27 cellular contexts compared by ENCODE assay signal in genomic region chrX:44842555-44843317, GRCh38. TPM values are rescaled to one million over a fixed set of nuclear protein-coding genes. Genes with fewer than 3 reads are reported as not detected.
A peak's percentile ranks its signal among the peaks of the same experiment; 100 is the strongest.
DNase-seq lines count a peak whose midpoint lies in the region; ATAC-seq, FAIRE-seq and TF ChIP-seq lines count a peak whose summit lies in the region.
"Had no signal": no experiment of that assay in that cellular context is flagged by ENCODE, and none has a peak within 500 bp of the region (broad histone marks: within the 10 kb centered on the region; RNA-seq: fewer than 3 reads in every experiment).

No MANE protein-coding gene starts in this region.

- no peaks in the 10 kb centered on the region for H3K4me1 Mint-ChIP-seq in CD8-positive, alpha-beta memory T cell
- H3K4me1 Mint-ChIP-seq: CD4-positive, alpha-beta memory T cell had no signal

- H3K4me3 ChIP-seq in CD8-positive, alpha-beta memory T cell (ENCODE audit: low read length) = no peak overlapping the region
- H3K4me3 ChIP-seq in RWPE2 (ENCODE audit: severe bottlenecking) (no peak overlapping the region), hepatocyte (no peak overlapping the region)
- H3K4me3 ChIP-seq: SK-N-MC had no signal

- no peak overlapping the region for H3K4me3 Mint-ChIP-seq in CD8-positive, alpha-beta memory T cell
- H3K4me3 Mint-ChIP-seq: CD4-positive, alpha-beta memory T cell had no signal

- H3K4me1 ChIP-seq in CD8-positive, alpha-beta memory T cell (ENCODE audit: insufficient read depth, low read length) = no peaks in the 10 kb centered on the region
- H3K4me1 ChIP-seq in RWPE2 (ENCODE audit: insufficient read depth, poor library complexity, severe bottlenecking) (peaks cover 9% of the 10 kb centered on the region), hepatocyte (ENCODE audit: insufficient read depth) (no peaks in the 10 kb centered on the region)

- H4K20me1 ChIP-seq in hepatocyte (ENCODE audit: insufficient read depth, poor library complexity, severe bottlenecking) = no peaks in the 10 kb centered on the region

- H3K27ac ChIP-seq in CD8-positive, alpha-beta memory T cell (ENCODE audit: low read depth, low read length) = peak overlapping the region; percentile 38
- H3K27ac ChIP-seq in RWPE2 (ENCODE audit: poor library complexity, severe bottlenecking) (peak overlapping the region; percentile 44), hepatocyte (peak overlapping the region; percentile 62)
- H3K27ac ChIP-seq: HL-60, SK-N-MC had no signal

- no peaks in the 10 kb centered on the region for H3K36me3 ChIP-seq in CD8-positive, alpha-beta memory T cell (ENCODE audit: insufficient read depth, low read length)
- H3K36me3 ChIP-seq in RWPE2 (ENCODE audit: low read depth) (no peaks in the 10 kb centered on the region), hepatocyte (replicated peaks; ENCODE audit: insufficient read depth, low read depth) (no peaks in the 10 kb centered on the region)

- no peak for DNase-seq in CD8-positive, alpha-beta memory T cell
- DNase-seq in GM19239 (ENCODE audit: insufficient read length, low spot score) = no peak
- DNase-seq in RWPE2 (ENCODE audit: low spot score) = no peak
- no peak for DNase-seq in hepatocyte (ENCODE audit: low spot score)
- DNase-seq in stimulated activated naive CD8-positive, alpha-beta T cell treated with anti-CD3 and anti-CD28 coated beads, Interleukin-15, Interleukin-2, amounts not matched to agents 100 U/mL and 50 U/mL, for 24 hours = no peak
- no peak for DNase-seq in AG20443 (ENCODE audit: low spot score)
- DNase-seq in NCI-H524 (lab: John Stamatoyannopoulos, UW) = no peak
- no peak for DNase-seq in hippocampal formation (lab: John Stamatoyannopoulos, UW)
- DNase-seq: CD4-positive, alpha-beta memory T cell; EL; IMR-90; NCI-H1694; NCI-H2081; NCI-H2171; NCI-H345; NCI-H524 treated with DMSO at 0.1 percent for 48 hours; NCI-H82; SHP77 treated with DMSO at 0.1 percent for 48 hours; SW 1271 had no signal

- 75% methylated on average over 10 of the region's 10 CpGs for WGBS in hepatocyte (ENCODE audit: low lambda C conversion rate, missing lambda C conversion rate)

- no peaks in the 10 kb centered on the region for H3K27me3 ChIP-seq in CD8-positive, alpha-beta memory T cell (ENCODE audit: insufficient read depth, low read length, poor library complexity, severe bottlenecking)
- H3K27me3 ChIP-seq in RWPE2 (ENCODE audit: insufficient read depth, poor library complexity, severe bottlenecking) (no peaks in the 10 kb centered on the region), hepatocyte (no peaks in the 10 kb centered on the region)

- H3K9me2 ChIP-seq in hepatocyte (replicated peaks; ENCODE audit: insufficient read depth) = no peaks in the 10 kb centered on the region

- FAIRE-seq in GM19239 (lab: Jason Lieb, UNC) = peak; percentile 78
- FAIRE-seq: H54 had no signal

- no peak overlapping the region for H2AFZ ChIP-seq in hepatocyte

- no peak overlapping the region for H3K27ac Mint-ChIP-seq in CD8-positive, alpha-beta memory T cell
- H3K27ac Mint-ChIP-seq: CD4-positive, alpha-beta memory T cell had no signal

- CTCF ChIA-PET in CD8-positive, alpha-beta memory T cell (lab: Charles Lee) = no interaction called here

- no peaks in the 10 kb centered on the region for H3K27me3 Mint-ChIP-seq in CD8-positive, alpha-beta memory T cell
- H3K27me3 Mint-ChIP-seq: CD4-positive, alpha-beta memory T cell had no signal

- no peaks in the 10 kb centered on the region for H3K36me3 Mint-ChIP-seq in CD8-positive, alpha-beta memory T cell
- H3K36me3 Mint-ChIP-seq: CD4-positive, alpha-beta memory T cell had no signal

- ATAC-seq in RWPE2 (ENCODE audit: low read depth) = peak; percentile 46; the same call in 1 of the 3 replicates
- no peak for ATAC-seq in stimulated activated naive CD8-positive, alpha-beta T cell treated with anti-CD3 and anti-CD28 coated beads, Interleukin-15, Interleukin-2, amounts not matched to agents 100 U/mL and 50 U/mL, for 24 hours

- H3K4me2 ChIP-seq in hepatocyte = no peak overlapping the region

- H3K9me3 ChIP-seq in CD8-positive, alpha-beta memory T cell (ENCODE audit: low read length) = no peaks in the 10 kb centered on the region
- H3K9me3 ChIP-seq in RWPE2 (ENCODE audit: severe bottlenecking) (no peaks in the 10 kb centered on the region), hepatocyte (ENCODE audit: low read depth) (no peaks in the 10 kb centered on the region)

- POLR2A ChIA-PET in CD8-positive, alpha-beta memory T cell (lab: Charles Lee) = no interaction called here

- H3K79me2 ChIP-seq in hepatocyte = no peaks in the 10 kb centered on the region

- TF ChIP-seq CTCF in RWPE2 (IDR thresholded peaks at IDR 0.05; ENCODE audit: poor library complexity, severe bottlenecking) (no peak), hepatocyte (IDR thresholded peaks at IDR 0.05; ENCODE audit: poor library complexity) (no peak)

- peaks cover 0 to 2% (median 0%) of the 10 kb centered on the region in 5 donors for H3K9me3 Mint-ChIP-seq in CD8-positive, alpha-beta memory T cell

RNA-seq across cellular contexts. Expression of gene DUSP21, which starts 1.1 kb away (rescaled TPM):
- total RNA-seq in CD8-positive, alpha-beta memory T cell = not detected
- polyA plus RNA-seq in CD8-positive, alpha-beta memory T cell = not detected
- not detected in 2 replicates for total RNA-seq in hepatocyte
- polyA plus RNA-seq in hepatocyte = not detected in 2 replicates
- total RNA-seq: A673; CD4-positive, alpha-beta memory T cell; HT1080; IMR-90; OCI-LY7; RPMI7951 had no signal
- polyA plus RNA-seq: BJ; CD4-positive, alpha-beta memory T cell; IMR-90 had no signal

RNA-seq across cellular contexts. Expression of gene KDM6A, which starts 30.3 kb away (rescaled TPM):
- 10 to 100 TPM; 20.7 to 21.5 TPM for total RNA-seq in CD8-positive, alpha-beta memory T cell
- 23.7 TPM for polyA plus RNA-seq in CD8-positive, alpha-beta memory T cell
- 46.2 and 55.7 TPM in 2 replicates for total RNA-seq in hepatocyte
- polyA plus RNA-seq in hepatocyte = 13.7 and 20.8 TPM in 2 replicates
